ENCODE assay signal across 1 cellular context in the genomic region with DNA sequence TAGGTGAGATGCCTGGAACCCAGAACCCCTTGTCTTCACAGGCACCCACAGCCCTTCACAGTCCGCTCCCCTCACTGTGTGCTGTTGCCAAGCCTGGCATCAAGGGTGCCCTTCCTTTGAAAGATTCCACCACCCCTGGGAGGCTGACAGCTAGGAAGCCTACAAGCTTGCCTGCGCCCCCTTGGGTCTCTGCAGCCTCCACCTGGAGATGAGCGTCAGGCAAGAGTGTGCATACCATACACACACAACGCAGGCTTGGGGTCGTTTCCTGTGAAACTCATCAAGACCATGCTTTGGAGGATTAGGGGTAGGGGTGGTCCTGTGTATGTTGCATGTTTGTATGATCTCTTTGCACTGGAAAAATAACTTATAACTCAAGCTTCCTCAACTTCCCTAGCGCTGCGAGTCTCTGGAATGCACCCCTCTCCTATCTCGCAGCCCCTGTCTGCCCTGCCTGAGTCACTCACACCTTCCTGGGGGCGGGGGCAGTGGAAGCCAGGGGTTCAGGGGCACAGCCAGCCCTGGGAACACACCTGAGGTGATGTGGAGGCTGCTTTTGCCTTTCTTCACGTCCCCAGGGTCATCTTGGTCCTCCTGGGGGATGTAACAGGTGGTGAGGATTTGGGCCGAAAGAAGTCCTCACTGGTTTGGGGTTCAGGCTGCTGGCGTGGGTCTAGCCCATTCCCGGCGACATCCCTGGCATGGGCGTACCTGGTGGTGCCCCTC.
TF ChIP-seq lines count a peak whose summit lies in the region.

No MANE protein-coding gene starts in this region.

TF ChIP-seq in WTC11, 78 proteins besides CTCF, POLR2A, EP300 and RAD21 (continued from another document):
- TF ChIP-seq, protein P1, sequence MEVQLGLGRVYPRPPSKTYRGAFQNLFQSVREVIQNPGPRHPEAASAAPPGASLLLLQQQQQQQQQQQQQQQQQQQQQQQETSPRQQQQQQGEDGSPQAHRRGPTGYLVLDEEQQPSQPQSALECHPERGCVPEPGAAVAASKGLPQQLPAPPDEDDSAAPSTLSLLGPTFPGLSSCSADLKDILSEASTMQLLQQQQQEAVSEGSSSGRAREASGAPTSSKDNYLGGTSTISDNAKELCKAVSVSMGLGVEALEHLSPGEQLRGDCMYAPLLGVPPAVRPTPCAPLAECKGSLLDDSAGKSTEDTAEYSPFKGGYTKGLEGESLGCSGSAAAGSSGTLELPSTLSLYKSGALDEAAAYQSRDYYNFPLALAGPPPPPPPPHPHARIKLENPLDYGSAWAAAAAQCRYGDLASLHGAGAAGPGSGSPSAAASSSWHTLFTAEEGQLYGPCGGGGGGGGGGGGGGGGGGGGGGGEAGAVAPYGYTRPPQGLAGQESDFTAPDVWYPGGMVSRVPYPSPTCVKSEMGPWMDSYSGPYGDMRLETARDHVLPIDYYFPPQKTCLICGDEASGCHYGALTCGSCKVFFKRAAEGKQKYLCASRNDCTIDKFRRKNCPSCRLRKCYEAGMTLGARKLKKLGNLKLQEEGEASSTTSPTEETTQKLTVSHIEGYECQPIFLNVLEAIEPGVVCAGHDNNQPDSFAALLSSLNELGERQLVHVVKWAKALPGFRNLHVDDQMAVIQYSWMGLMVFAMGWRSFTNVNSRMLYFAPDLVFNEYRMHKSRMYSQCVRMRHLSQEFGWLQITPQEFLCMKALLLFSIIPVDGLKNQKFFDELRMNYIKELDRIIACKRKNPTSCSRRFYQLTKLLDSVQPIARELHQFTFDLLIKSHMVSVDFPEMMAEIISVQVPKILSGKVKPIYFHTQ (CRISPR knock-in tag; IDR thresholded peaks at IDR 0.05): no peak
- TF ChIP-seq, protein P2, sequence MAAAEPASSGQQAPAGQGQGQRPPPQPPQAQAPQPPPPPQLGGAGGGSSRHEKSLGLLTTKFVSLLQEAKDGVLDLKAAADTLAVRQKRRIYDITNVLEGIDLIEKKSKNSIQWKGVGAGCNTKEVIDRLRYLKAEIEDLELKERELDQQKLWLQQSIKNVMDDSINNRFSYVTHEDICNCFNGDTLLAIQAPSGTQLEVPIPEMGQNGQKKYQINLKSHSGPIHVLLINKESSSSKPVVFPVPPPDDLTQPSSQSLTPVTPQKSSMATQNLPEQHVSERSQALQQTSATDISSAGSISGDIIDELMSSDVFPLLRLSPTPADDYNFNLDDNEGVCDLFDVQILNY (CRISPR knock-in tag; IDR thresholded peaks at IDR 0.05): no peak
- TF ChIP-seq ZNF121 (CRISPR knock-in tag; IDR thresholded peaks at IDR 0.05) (no peak), FOXJ3 (CRISPR knock-in tag; IDR thresholded peaks at IDR 0.05; ENCODE audit: borderline replicate concordance) (no peak), MXD4 (CRISPR knock-in tag; IDR thresholded peaks at IDR 0.05; ENCODE audit: borderline replicate concordance) (no peak)
- TF ChIP-seq, protein P3, sequence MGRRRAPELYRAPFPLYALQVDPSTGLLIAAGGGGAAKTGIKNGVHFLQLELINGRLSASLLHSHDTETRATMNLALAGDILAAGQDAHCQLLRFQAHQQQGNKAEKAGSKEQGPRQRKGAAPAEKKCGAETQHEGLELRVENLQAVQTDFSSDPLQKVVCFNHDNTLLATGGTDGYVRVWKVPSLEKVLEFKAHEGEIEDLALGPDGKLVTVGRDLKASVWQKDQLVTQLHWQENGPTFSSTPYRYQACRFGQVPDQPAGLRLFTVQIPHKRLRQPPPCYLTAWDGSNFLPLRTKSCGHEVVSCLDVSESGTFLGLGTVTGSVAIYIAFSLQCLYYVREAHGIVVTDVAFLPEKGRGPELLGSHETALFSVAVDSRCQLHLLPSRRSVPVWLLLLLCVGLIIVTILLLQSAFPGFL (CRISPR knock-in tag; IDR thresholded peaks at IDR 0.05; ENCODE audit: borderline replicate concordance): no peak
TF ChIP-seq in WTC11: peak in this region for 0.
